17 cellular contexts compared by ENCODE assay signal in the genomic region with DNA sequence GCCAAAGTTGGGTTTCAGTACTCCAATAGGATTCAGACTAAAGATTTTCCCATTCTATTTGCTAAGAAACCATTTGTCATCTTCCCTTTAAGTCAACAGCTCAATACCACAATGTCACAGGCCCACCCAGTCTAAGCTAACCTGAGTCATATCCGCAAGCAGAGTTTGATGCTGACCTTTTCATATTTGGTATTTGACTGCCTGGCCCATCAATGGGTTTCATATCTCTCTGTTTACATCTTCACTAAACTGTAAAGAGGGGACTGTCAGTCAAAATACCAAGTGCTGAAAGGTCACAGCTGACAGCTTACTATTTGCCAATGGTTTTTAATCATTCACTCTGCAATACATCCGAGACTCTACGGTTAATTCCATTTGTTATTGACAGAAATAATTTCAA.
A peak's percentile ranks its signal among the peaks of the same experiment; 100 is the strongest.
DNase-seq lines count a peak whose midpoint lies in the region; ATAC-seq and TF ChIP-seq lines count a peak whose summit lies in the region.
"Had no signal": no experiment of that assay in that cellular context is flagged by ENCODE, and none has a peak within 500 bp of the region (broad histone marks: within the 10 kb centered on the region; RNA-seq: fewer than 3 reads in every experiment).

No MANE protein-coding gene starts in this region.

- no peak for ATAC-seq in Panc1
- ATAC-seq: CD8-positive, alpha-beta T cell; GM23338 had no signal

- no peak overlapping the region for H3K4me3 ChIP-seq in Panc1 (ENCODE audit: low read depth in 2 of 2, low read length in 2 of 2)
- H3K4me3 ChIP-seq in choroid plexus epithelial cell (ENCODE audit: low read depth, low read length) = no peak overlapping the region
- H3K4me3 ChIP-seq: BLaER1 treated with 17β-estradiol and CSF1 and Interleukin-3, amounts not matched to agents 10 nM and 100 nM; GM23338 had no signal

- in situ Hi-C loops in Panc1 (cut with HindIII; ENCODE audit: low pct_unique_long_range_greater_than_20kb, low sequenced_read_pairs) = no loop called here

- no peaks in the 10 kb centered on the region for H3K27me3 ChIP-seq in Panc1 (ENCODE audit: control insufficient read depth, insufficient read depth, low read length)

- intact Hi-C loops in Panc1 (cut with micrococcal nuclease; ENCODE audit: unreplicated experiment) = no loop called here

- POLR2A ChIA-PET in Panc1 (lab: Charles Lee) = no interaction called here

- no TSS peak for BruUV-seq in Panc1 (replicated peaks; lab: Mats Ljungman, UMichigan)

- H3K27ac ChIP-seq in Panc1 (ENCODE audit: low read length) = no peak overlapping the region
- H3K27ac ChIP-seq: 22Rv1; BLaER1 treated with 17β-estradiol and CSF1 and Interleukin-3, amounts not matched to agents 10 nM and 100 nM; HL-60 had no signal

- H3K9me3 ChIP-seq in Panc1 (ENCODE audit: control insufficient read depth, insufficient read depth, low read depth, low read length) = no peaks in the 10 kb centered on the region

- TF ChIP-seq CTCF in Panc1 (IDR thresholded peaks at IDR 0.05) (no peak), choroid plexus epithelial cell (conservative IDR thresholded peaks at IDR 0.05; ENCODE audit: low read depth, low read length) (no peak)

- peak; percentile 3 for DNase-seq in DMS53 (lab: John Stamatoyannopoulos, UW)
- DNase-seq in DMS53 treated with DMSO at 0.1 percent for 48 hours (lab: John Stamatoyannopoulos, UW; ENCODE audit: unreplicated experiment) = no peak
- DNase-seq in M059J (ENCODE audit: low read depth) = peak; percentile 0
- peak; percentile 27 for DNase-seq in Panc1 (ENCODE audit: low read depth, low spot score)
- DNase-seq in choroid plexus epithelial cell (ENCODE audit: low read depth) = peak; percentile 19
- no peak for DNase-seq in islet precursor cell
- DNase-seq in anterior cingulate cortex (lab: John Stamatoyannopoulos, UW) = no peak
- no peak for DNase-seq in NK-92 treated with Interleukin-12 subunit alpha and Interleukin-12 subunit beta, amount 100 ng/mL, for 24 hours (lab: John Stamatoyannopoulos, UW)
- DNase-seq: Calu3; CD8-positive, alpha-beta T cell; DMS79; GDM1; HCEC 1CT had no signal

- CTCF ChIA-PET in Panc1 (lab: Charles Lee) = no interaction called here

- H3K4me1 ChIP-seq in Panc1 (ENCODE audit: control insufficient read depth, insufficient read depth, low read length) = no peaks in the 10 kb centered on the region
- H3K4me1 ChIP-seq: BLaER1 treated with 17β-estradiol and CSF1 and Interleukin-3, amounts not matched to agents 10 nM and 100 nM had no signal

- H3K36me3 ChIP-seq in Panc1 (ENCODE audit: control insufficient read depth, insufficient read depth, low read length) = no peaks in the 10 kb centered on the region
- H3K36me3 ChIP-seq: BLaER1 treated with 17β-estradiol and CSF1 and Interleukin-3, amounts not matched to agents 10 nM and 100 nM had no signal

Comparison
In these comparisons a context has a peak if more than half of its experiments do, and no peak if none do; other contexts are left out.
1. DNase-seq: peak in DMS53 (single experiment), M059J (single experiment), Panc1 (single experiment) and choroid plexus epithelial cell (single experiment); none in DMS53 treated with DMSO at 0.1 percent for 48 hours (single experiment), islet precursor cell (single experiment), anterior cingulate cortex (0 of 58) and NK-92 treated with Interleukin-12 subunit alpha and Interleukin-12 subunit beta, amount 100 ng/mL, for 24 hours (single experiment).